In genomic region chr3:50642382-50642781, GRCh38 we compare ENCODE assay signal across 15 cellular contexts. TPM values are rescaled to one million over a fixed set of nuclear protein-coding genes. Genes with fewer than 3 reads are reported as not detected.
DNase-seq lines count a peak whose midpoint lies in the region; ATAC-seq lines count a peak whose summit lies in the region.
"Had no signal": no experiment of that assay in that cellular context is flagged by ENCODE, and none has a peak within 500 bp of the region (broad histone marks: within the 10 kb centered on the region; RNA-seq: fewer than 3 reads in every experiment).

No MANE protein-coding gene starts in this region.

- H3K4me3 Mint-ChIP-seq in activated T-cell treated with anti-CD3 and anti-CD28 coated beads, Interleukin-2, amount 50 U/mL, for 4 hours = no peak overlapping the region
- H3K4me3 Mint-ChIP-seq in activated T-helper 17 cell treated with anti-CD3 and anti-CD28 coated beads, Interleukin-2, amount 50 U/mL, for 72 hours = no peak overlapping the region
- H3K4me3 Mint-ChIP-seq: HFFc6, IgD-negative memory B cell had no signal

- H3K27me3 Mint-ChIP-seq in activated T-cell treated with anti-CD3 and anti-CD28 coated beads, Interleukin-2, amount 50 U/mL, for 4 hours (ENCODE audit: low read depth) = no peaks in the 10 kb centered on the region
- no peaks in the 10 kb centered on the region for H3K27me3 Mint-ChIP-seq in activated T-helper 17 cell treated with anti-CD3 and anti-CD28 coated beads, Interleukin-2, amount 50 U/mL, for 72 hours
- H3K27me3 Mint-ChIP-seq: IgD-negative memory B cell had no signal

- peak; percentile 39 to 56 for ATAC-seq in activated T-cell treated with anti-CD3 and anti-CD28 coated beads, Interleukin-2, amount 50 U/mL, for 4 hours
- peak; percentile 94 for ATAC-seq in activated T-helper 17 cell treated with anti-CD3 and anti-CD28 coated beads, Interleukin-2, amount 50 U/mL, for 72 hours (replicated peaks)
- ATAC-seq in GM19328 (IDR thresholded peaks at IDR 0.05; ENCODE audit: unreplicated experiment) = no peak
- ATAC-seq: Panc1 had no signal

- DNase-seq in activated T-cell treated with anti-CD3 and anti-CD28 coated beads, Interleukin-2, amount 50 U/mL, for 4 hours = no peak
- no peak for DNase-seq in activated T-cell treated with anti-CD3 and anti-CD28 coated beads, Interleukin-2, amount 50 U/mL, for 1 hour
- peak; percentile 34 for DNase-seq in stimulated activated CD4-positive, alpha-beta T cell treated with anti-CD3 and anti-CD28 coated beads, Interleukin-1b, Interleukin-23, amount 100 ng/mL, for 48 hours
- DNase-seq in stimulated activated CD4-positive, alpha-beta T cell treated with anti-CD3 and anti-CD28 coated beads, Interleukin-4, amount 100 ng/mL, for 1 hour = no peak
- no peak for DNase-seq in anterior cingulate cortex (lab: John Stamatoyannopoulos, UW)
- DNase-seq: ACHN, HFFc6, MM.1S, NCI-H1092 treated with DMSO at 0.1 percent for 48 hours, NCI-H146, SJCRH30 had no signal

- H3K4me1 Mint-ChIP-seq in activated T-cell treated with anti-CD3 and anti-CD28 coated beads, Interleukin-2, amount 50 U/mL, for 4 hours (ENCODE audit: low read depth) = peaks cover 7% of the 10 kb centered on the region
- peaks cover 19% of the 10 kb centered on the region for H3K4me1 Mint-ChIP-seq in activated T-helper 17 cell treated with anti-CD3 and anti-CD28 coated beads, Interleukin-2, amount 50 U/mL, for 72 hours

- H3K9me3 Mint-ChIP-seq in activated T-cell treated with anti-CD3 and anti-CD28 coated beads, Interleukin-2, amount 50 U/mL, for 4 hours = no peaks in the 10 kb centered on the region
- H3K9me3 Mint-ChIP-seq in activated T-helper 17 cell treated with anti-CD3 and anti-CD28 coated beads, Interleukin-2, amount 50 U/mL, for 72 hours = no peaks in the 10 kb centered on the region
- H3K9me3 Mint-ChIP-seq: HFFc6, IgD-negative memory B cell had no signal

- peak overlapping the region; percentile 56 for H3K27ac Mint-ChIP-seq in activated T-helper 17 cell treated with anti-CD3 and anti-CD28 coated beads, Interleukin-2, amount 50 U/mL, for 72 hours
- H3K27ac Mint-ChIP-seq: HFFc6, IgD-negative memory B cell had no signal

- peaks cover 25% of the 10 kb centered on the region for H3K36me3 Mint-ChIP-seq in activated T-cell treated with anti-CD3 and anti-CD28 coated beads, Interleukin-2, amount 50 U/mL, for 4 hours (ENCODE audit: insufficient read depth)
- H3K36me3 Mint-ChIP-seq in activated T-helper 17 cell treated with anti-CD3 and anti-CD28 coated beads, Interleukin-2, amount 50 U/mL, for 72 hours (ENCODE audit: low read depth) = peaks cover 92% of the 10 kb centered on the region

RNA-seq across cellular contexts. Expression of gene MAPKAPK3, which starts 25.4 kb away (rescaled TPM):
- total RNA-seq in activated T-cell treated with anti-CD3 and anti-CD28 coated beads, Interleukin-2, amount 50 U/mL, for 4 hours = 100 to 1,000 TPM; 174 to 225 (median 210) TPM
- total RNA-seq in activated T-helper 17 cell treated with anti-CD3 and anti-CD28 coated beads, Interleukin-2, amount 50 U/mL, for 72 hours = 100 to 1,000 TPM in 1 of 2 donors, 10 to 100 TPM in 1; 99.8 to 131 TPM

RNA-seq across cellular contexts. Expression of gene CISH, which starts 30.8 kb away (rescaled TPM):
- 100 to 1,000 TPM; 223 to 268 (median 229) TPM for total RNA-seq in activated T-cell treated with anti-CD3 and anti-CD28 coated beads, Interleukin-2, amount 50 U/mL, for 4 hours
- 100 to 1,000 TPM; 204 to 327 TPM for total RNA-seq in activated T-helper 17 cell treated with anti-CD3 and anti-CD28 coated beads, Interleukin-2, amount 50 U/mL, for 72 hours

RNA-seq across cellular contexts. Expression of gene DOCK3, which starts 32.3 kb away (rescaled TPM):
- total RNA-seq in activated T-cell treated with anti-CD3 and anti-CD28 coated beads, Interleukin-2, amount 50 U/mL, for 4 hours = 1 to 10 TPM; 1.2 to 1.7 (median 1.5) TPM
- 1 to 10 TPM; 3.8 to 7.8 TPM for total RNA-seq in activated T-helper 17 cell treated with anti-CD3 and anti-CD28 coated beads, Interleukin-2, amount 50 U/mL, for 72 hours
